In genomic region chr2:120312861-120313694, GRCh38 we compare ENCODE assay signal across 8 cellular contexts. TPM values are rescaled to one million over a fixed set of nuclear protein-coding genes. Genes with fewer than 3 reads are reported as not detected.
A peak's percentile ranks its signal among the peaks of the same experiment; 100 is the strongest.
DNase-seq lines count a peak whose midpoint lies in the region; ATAC-seq and FAIRE-seq lines count a peak whose summit lies in the region.

No MANE protein-coding gene starts in this region.

- H3K4me3 ChIP-seq in ACC112 (ENCODE audit: low read depth, low read length) (peak overlapping the region; percentile 68), esophagus (ENCODE audit: low read depth in 1 of 2, low read length in 2 of 2) (peak overlapping the region; percentile 24 to 53), muscle layer of colon (ENCODE audit: low read depth in 1 of 2, low read length in 2 of 2) (peak overlapping the region; percentile 3 to 60)

- peak overlapping the region; percentile 47 for H3K9ac ChIP-seq in muscle layer of colon (ENCODE audit: low read length)

- H3K79me2 ChIP-seq in ACC112 (ENCODE audit: control insufficient read depth, insufficient read depth, low read length, unreplicated experiment), result no peaks in the 10 kb centered on the region

- H3K4me1 ChIP-seq in ACC112 (ENCODE audit: control insufficient read depth, insufficient read depth, low read length, unreplicated experiment) (no peaks in the 10 kb centered on the region), esophagus (ENCODE audit: control insufficient read depth in 2 of 2, insufficient read depth in 2 of 2, low read length in 1 of 2) (no peaks in the 10 kb centered on the region), muscle layer of colon (ENCODE audit: insufficient read depth, low read length) (peaks cover 5% of the 10 kb centered on the region)

- H3K27ac ChIP-seq in ACC112 (ENCODE audit: low read depth, low read length) (no peak overlapping the region), esophagus (ENCODE audit: low read depth in 2 of 2, low read length in 1 of 2) (peak overlapping the region; percentile 15 to 60), muscle layer of colon (ENCODE audit: low read depth, low read length) (no peak overlapping the region)

- DNase-seq in HTR-8/SVneo (ENCODE audit: insufficient read length, low spot score), result peak; percentile 63
- peak; percentile 86 for DNase-seq in OCI-M1 (lab: John Stamatoyannopoulos, UW)
- DNase-seq in activated T-cell treated with anti-CD3 and anti-CD28 coated beads, Interleukin-2, amount 50 U/mL, for 1 hour, result peak; percentile 77
- DNase-seq in stimulated activated CD8-positive, alpha-beta memory T cell treated with anti-CD3 and anti-CD28 coated beads, Interleukin-4, amount 100 ng/mL, for 1 hour (ENCODE audit: low read depth in 2 of 2, low spot score in 1 of 2), result peak; percentile 41 to 52

- H3K9me3 ChIP-seq in esophagus (ENCODE audit: control insufficient read depth in 2 of 2, insufficient read depth in 1 of 2, low read depth in 1 of 2, low read length in 1 of 2), result no peaks in the 10 kb centered on the region
- H3K9me3 ChIP-seq in muscle layer of colon (ENCODE audit: low read length), result no peaks in the 10 kb centered on the region

- ATAC-seq in GM18517 (IDR thresholded peaks at IDR 0.05; ENCODE audit: unreplicated experiment), result peak; percentile 71

- FAIRE-seq in HTR-8/SVneo (lab: Jason Lieb, UNC), result peak; percentile 26

- no peaks in the 10 kb centered on the region for H3K27me3 ChIP-seq in ACC112 (ENCODE audit: insufficient read depth, low read length)
- no peaks in the 10 kb centered on the region for H3K27me3 ChIP-seq in esophagus (ENCODE audit: control insufficient read depth in 1 of 2, insufficient read depth in 2 of 2, low read length in 2 of 2)
- no peaks in the 10 kb centered on the region for H3K27me3 ChIP-seq in muscle layer of colon (ENCODE audit: control insufficient read depth in 1 of 2, insufficient read depth in 2 of 2, low read length in 2 of 2)

- peak overlapping the region; percentile 64 for H2AFZ ChIP-seq in ACC112 (ENCODE audit: low read length, unreplicated experiment)

- WGBS in esophagus, 2 donors, result 4% methylated on average over 37 of the region's 37 CpGs

- H3K36me3 ChIP-seq in ACC112 (ENCODE audit: insufficient read depth, low read length) (no peaks in the 10 kb centered on the region), esophagus (ENCODE audit: control insufficient read depth in 2 of 2, insufficient read depth in 2 of 2, low read length in 1 of 2) (no peaks in the 10 kb centered on the region), muscle layer of colon (ENCODE audit: insufficient read depth, low read length) (no peaks in the 10 kb centered on the region)

RNA-seq across cellular contexts. Expression of gene INHBB, which starts 32.9 kb away (rescaled TPM):
- 1 to 10 TPM in 1 of 2 donors, under 1 TPM in 1; 0.51 to 1.6 TPM for polyA plus RNA-seq in esophagus

Comparison
In these comparisons a context has a peak if more than half of its experiments do, and no peak if none do; other contexts are left out.
1. H3K27ac ChIP-seq: peak in esophagus (2 of 2); none in ACC112 (single experiment) and muscle layer of colon (single experiment).
2. Peak in every context shown above with its lines, with median percentiles within 50 percentile points of each other: H3K4me3 ChIP-seq and DNase-seq.